ENCODE assay signal across 8 cellular contexts in the genomic region with DNA sequence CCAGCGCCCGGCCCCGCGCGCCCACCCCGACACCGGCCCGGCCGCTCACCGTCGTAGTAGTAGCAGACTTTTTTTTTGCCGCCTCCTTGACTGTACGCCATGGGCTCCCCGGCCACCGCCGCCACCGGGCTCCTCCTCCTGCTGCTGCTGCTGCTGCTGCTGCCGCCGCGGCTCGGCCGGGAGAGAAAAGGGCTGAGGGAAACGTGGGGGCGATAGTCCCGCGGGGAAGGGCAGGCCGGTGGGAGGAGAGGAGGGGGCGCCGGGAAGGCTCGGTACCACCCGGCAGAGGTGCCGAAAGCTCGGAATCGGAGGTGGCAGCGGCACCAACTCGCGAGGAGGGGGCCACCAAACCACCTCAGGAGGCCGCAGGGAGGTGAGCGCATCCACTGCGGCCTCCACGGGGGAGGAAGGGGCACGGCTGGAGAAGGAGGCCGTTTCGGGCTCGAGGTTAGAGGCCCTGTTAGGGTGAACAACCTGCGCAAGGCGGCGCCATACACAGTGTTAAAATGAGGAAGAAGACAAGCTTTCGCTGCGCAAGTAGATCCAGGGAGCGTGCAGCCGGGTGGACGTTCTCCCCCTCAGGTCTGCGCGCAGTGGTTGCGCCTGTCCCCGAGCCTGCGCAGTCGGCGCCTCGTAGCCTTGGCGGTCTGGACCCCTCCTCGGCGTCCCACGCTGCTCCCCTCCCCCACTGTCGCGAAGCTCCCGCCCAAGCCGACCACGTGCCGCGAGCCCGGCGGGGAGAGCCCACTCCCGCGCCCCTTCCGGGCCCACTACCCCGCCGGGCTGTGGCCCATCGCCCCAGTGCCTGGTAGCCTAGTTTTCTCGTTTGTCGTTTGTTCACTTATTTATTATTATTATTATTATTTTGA. TPM values are rescaled to one million over a fixed set of nuclear protein-coding genes. Genes with fewer than 3 reads are reported as not detected.
DNase-seq lines count a peak whose midpoint lies in the region; ATAC-seq lines count a peak whose summit lies in the region.

Gene HDAC2 (minus strand): TSS at position 341 of the 869 bp plus-strand sequence. CDS start 240 bp downstream, at position 101.

- no peaks in the 10 kb centered on the region for H3K9me3 Mint-ChIP-seq in CD8-positive, alpha-beta memory T cell
- H3K9me3 Mint-ChIP-seq in effector memory CD8-positive, alpha-beta T cell: no peaks in the 10 kb centered on the region

- H3K18ac ChIP-seq in mesenchymal stem cell (ENCODE audit: low read depth in 1 of 2, low read length in 2 of 2): peak within 1 kb of the TSS; percentile 98 to 100

- CTCF ChIA-PET in CD8-positive, alpha-beta memory T cell (lab: Charles Lee): interaction anchor here (1.3 to 1.4 kb wide), 2 partner anchors 10 to 13 kb away, joined by 3 to 6 read pairs; no protein-coding TSS in a partner anchor

- peak within 1 kb of the TSS; percentile 93 for H2BK5ac ChIP-seq in mesenchymal stem cell (ENCODE audit: low read depth, low read length, poor library complexity, severe bottlenecking)

- H3K27ac Mint-ChIP-seq in CD8-positive, alpha-beta memory T cell: peak within 1 kb of the TSS; percentile 96 to 100 (median 97)
- H3K27ac Mint-ChIP-seq in effector memory CD8-positive, alpha-beta T cell: peak within 1 kb of the TSS; percentile 98

- no peaks in the 10 kb centered on the region for H3K27me3 ChIP-seq in CD8-positive, alpha-beta memory T cell (ENCODE audit: insufficient read depth, low read length, poor library complexity, severe bottlenecking)
- H3K27me3 ChIP-seq in mesenchymal stem cell (ENCODE audit: control insufficient read depth in 1 of 2, insufficient read depth in 1 of 2, low read length in 2 of 2): no peaks in the 10 kb centered on the region

- peak; percentile 73 to 90 (median 82) for DNase-seq in CD8-positive, alpha-beta memory T cell
- DNase-seq in NOMO-1 (lab: John Stamatoyannopoulos, UW; ENCODE audit: unreplicated experiment in 2 of 2) (peak; percentile 90 to 93), mesenchymal stem cell (peak; percentile 83)
- peak; percentile 79 to 81 for DNase-seq in activated CD8-positive, alpha-beta memory T cell treated with anti-CD3 and anti-CD28 coated beads for 4 hours (ENCODE audit: low read depth in 2 of 2)
- DNase-seq in effector memory CD8-positive, alpha-beta T cell: peak; percentile 78 to 80 (median 78)
- DNase-seq in stimulated activated CD8-positive, alpha-beta memory T cell treated with anti-CD3 and anti-CD28 coated beads, Interleukin-15, amount 100 ng/mL, for 1 hour (ENCODE audit: low read depth): peak; percentile 70

- peak within 1 kb of the TSS; percentile 92 for H4K91ac ChIP-seq in mesenchymal stem cell (ENCODE audit: low read length)

- H3K27me3 Mint-ChIP-seq in CD8-positive, alpha-beta memory T cell: peaks cover 0 to 3% of the 10 kb centered on the region in 2 donors
- no peaks in the 10 kb centered on the region for H3K27me3 Mint-ChIP-seq in effector memory CD8-positive, alpha-beta T cell

- H3K14ac ChIP-seq in mesenchymal stem cell (ENCODE audit: low read length in 2 of 2): peak within 1 kb of the TSS; percentile 64 to 95

- peak within 1 kb of the TSS; percentile 93 for H3K9ac ChIP-seq in mesenchymal stem cell (ENCODE audit: low read length)

- H4K8ac ChIP-seq in mesenchymal stem cell (ENCODE audit: low read length): peak within 1 kb of the TSS; percentile 98

- H3K27ac ChIP-seq in CD8-positive, alpha-beta memory T cell (ENCODE audit: low read depth, low read length): peak within 1 kb of the TSS; percentile 79
- peak within 1 kb of the TSS; percentile 83 for H3K27ac ChIP-seq in mesenchymal stem cell (ENCODE audit: low read length, poor library complexity, severe bottlenecking)

- peaks cover 28% of the 10 kb centered on the region for H3K4me1 ChIP-seq in CD8-positive, alpha-beta memory T cell (ENCODE audit: insufficient read depth, low read length)
- H3K4me1 ChIP-seq in mesenchymal stem cell (ENCODE audit: control insufficient read depth, insufficient read depth, low read depth, low read length): peaks cover 5% of the 10 kb centered on the region

- POLR2A ChIA-PET in CD8-positive, alpha-beta memory T cell (lab: Charles Lee): interaction anchor here (0.9 kb wide), 1 partner anchor 9 kb away, joined by 3 read pairs; no protein-coding TSS in a partner anchor

- H2AFZ ChIP-seq in mesenchymal stem cell (ENCODE audit: low read depth, low read length): peak within 1 kb of the TSS; percentile 95

- H2BK120ac ChIP-seq in mesenchymal stem cell (ENCODE audit: low read depth, low read length): peak within 1 kb of the TSS; percentile 71

- H3K23ac ChIP-seq in mesenchymal stem cell (ENCODE audit: low read length in 2 of 2): peak within 1 kb of the TSS in 1 of 2 experiments; percentile 94

- H3K4me1 Mint-ChIP-seq in CD8-positive, alpha-beta memory T cell: peaks cover 34 to 55% (median 44%) of the 10 kb centered on the region in 3 donors
- peaks cover 18 to 47% of the 10 kb centered on the region in 2 donors for H3K4me1 Mint-ChIP-seq in effector memory CD8-positive, alpha-beta T cell (ENCODE audit: low read depth in 2 of 2)

- peak within 1 kb of the TSS; percentile 70 for H2BK15ac ChIP-seq in mesenchymal stem cell (ENCODE audit: low read depth, poor library complexity, severe bottlenecking)

- H3K9me3 ChIP-seq in CD8-positive, alpha-beta memory T cell (ENCODE audit: low read length): no peaks in the 10 kb centered on the region
- H3K9me3 ChIP-seq in mesenchymal stem cell (ENCODE audit: control insufficient read depth, low read length): no peaks in the 10 kb centered on the region

- peak within 1 kb of the TSS; percentile 58 for H2AK5ac ChIP-seq in mesenchymal stem cell (ENCODE audit: low read length, severe bottlenecking)

- peaks cover 0 to 12% (median 0%) of the 10 kb centered on the region in 3 donors for H3K36me3 Mint-ChIP-seq in CD8-positive, alpha-beta memory T cell
- H3K36me3 Mint-ChIP-seq in effector memory CD8-positive, alpha-beta T cell (ENCODE audit: insufficient read depth): peaks cover 18% of the 10 kb centered on the region

- peak within 1 kb of the TSS; percentile 93 for H3K4me2 ChIP-seq in mesenchymal stem cell (ENCODE audit: low read length, poor library complexity, severe bottlenecking)

- WGBS in mesenchymal stem cell: under 1% methylated on average over 69 of the region's 82 CpGs

- peaks cover 4% of the 10 kb centered on the region for H3K79me1 ChIP-seq in mesenchymal stem cell (replicated peaks; ENCODE audit: low read length, poor library complexity, severe bottlenecking)

- H2BK12ac ChIP-seq in mesenchymal stem cell (ENCODE audit: low read length in 2 of 2): peak within 1 kb of the TSS; percentile 29 to 99

- H3K4ac ChIP-seq in mesenchymal stem cell (ENCODE audit: low read depth in 1 of 2, low read length in 2 of 2): peak within 1 kb of the TSS; percentile 42 to 97

- ATAC-seq in GM19438 (IDR thresholded peaks at IDR 0.05; ENCODE audit: low read depth, unreplicated experiment): peak; percentile 81
- peak; percentile 73 for ATAC-seq in HG03575 (IDR thresholded peaks at IDR 0.05; ENCODE audit: extremely low read depth, insufficient number of reproducible peaks, low FRiP score, unreplicated experiment)
- peak; percentile 72 for ATAC-seq in effector memory CD8-positive, alpha-beta T cell (replicated peaks)

- peak within 1 kb of the TSS; percentile 82 for H3K4me3 ChIP-seq in CD8-positive, alpha-beta memory T cell (ENCODE audit: low read length)
- peak within 1 kb of the TSS; percentile 98 to 99 for H3K4me3 ChIP-seq in mesenchymal stem cell (ENCODE audit: insufficient read depth in 1 of 2, low read depth in 1 of 2, low read length in 2 of 2)

- peak within 1 kb of the TSS; percentile 96 to 100 (median 98) for H3K4me3 Mint-ChIP-seq in CD8-positive, alpha-beta memory T cell
- H3K4me3 Mint-ChIP-seq in effector memory CD8-positive, alpha-beta T cell: peak within 1 kb of the TSS; percentile 96 to 97

- H3K36me3 ChIP-seq in CD8-positive, alpha-beta memory T cell (ENCODE audit: insufficient read depth, low read length): no peaks in the 10 kb centered on the region
- H3K36me3 ChIP-seq in mesenchymal stem cell (ENCODE audit: control insufficient read depth in 1 of 2, insufficient read depth in 2 of 2, low read depth in 1 of 2, low read length in 2 of 2): no peaks in the 10 kb centered on the region

RNA-seq across cellular contexts. Expression of gene HDAC2, which starts in this region (rescaled TPM):
- 100 to 1,000 TPM; 115 to 121 TPM for total RNA-seq in CD8-positive, alpha-beta memory T cell
- polyA plus RNA-seq in CD8-positive, alpha-beta memory T cell: 76.8 TPM
- polyA plus RNA-seq in mesenchymal stem cell (2013, experiment 1 of 2): 68.6 TPM
- 75.4 TPM for polyA plus RNA-seq in mesenchymal stem cell (2013, experiment 2 of 2)

Comparison
In these comparisons a context has a peak if more than half of its experiments do, and no peak if none do; other contexts are left out.
1. Peak in every context shown above with its lines: DNase-seq, ATAC-seq, H3K4me3 ChIP-seq and H3K27ac ChIP-seq.